Comparison of ENCODE assay signal across 9 cellular contexts in genomic region chr3:42653303-42653559, GRCh38. TPM values are rescaled to one million over a fixed set of nuclear protein-coding genes. Genes with fewer than 3 reads are reported as not detected.
DNase-seq lines count a peak whose midpoint lies in the region; ATAC-seq and TF ChIP-seq lines count a peak whose summit lies in the region.
"Had no signal": no experiment of that assay in that cellular context is flagged by ENCODE, and none has a peak within 500 bp of the region (broad histone marks: within the 10 kb centered on the region; RNA-seq: fewer than 3 reads in every experiment).

No MANE protein-coding gene starts in this region.

- no peak for TF ChIP-seq CTCF in HFFc6 (IDR thresholded peaks at IDR 0.05)

- DNase-seq in HFFc6 (no peak), NCI-H2029 treated with DMSO at 0.1 percent for 48 hours (lab: John Stamatoyannopoulos, UW) (no peak), OCI-M1 (lab: John Stamatoyannopoulos, UW) (no peak), NCI-H82 treated with DMSO at 0.1 percent for 48 hours (lab: John Stamatoyannopoulos, UW; ENCODE audit: unreplicated experiment) (no peak), SW480 (ENCODE audit: low spot score) (no peak)
- no peak for DNase-seq in stimulated activated effector memory CD8-positive, alpha-beta T cell treated with anti-CD3 and anti-CD28 coated beads, Interleukin-12 subunit alpha, Interleukin-12 subunit beta, amount 100 ng/mL, for 72 hours (ENCODE audit: low spot score in 2 of 2)

- no peak for ATAC-seq in stimulated activated effector memory CD8-positive, alpha-beta T cell treated with anti-CD3 and anti-CD28 coated beads, Interleukin-12 subunit alpha, Interleukin-12 subunit beta, amount 100 ng/mL, for 72 hours

- H3K4me1 Mint-ChIP-seq in HFFc6 (ENCODE audit: low read depth), result peaks cover 67% of the 10 kb centered on the region
- H3K4me1 Mint-ChIP-seq in activated naive CD8-positive, alpha-beta T cell (ENCODE audit: low read depth), result peaks cover 5% of the 10 kb centered on the region
- H3K4me1 Mint-ChIP-seq in stimulated activated effector memory CD8-positive, alpha-beta T cell treated with anti-CD3 and anti-CD28 coated beads, Interleukin-12 subunit alpha, Interleukin-12 subunit beta, amount 100 ng/mL, for 72 hours, result peaks cover 36% of the 10 kb centered on the region

- peak overlapping the region; percentile 86 for H3K27ac Mint-ChIP-seq in HFFc6
- peak overlapping the region; percentile 24 for H3K27ac Mint-ChIP-seq in activated naive CD8-positive, alpha-beta T cell
- H3K27ac Mint-ChIP-seq in stimulated activated effector memory CD8-positive, alpha-beta T cell treated with anti-CD3 and anti-CD28 coated beads, Interleukin-12 subunit alpha, Interleukin-12 subunit beta, amount 100 ng/mL, for 72 hours, result peak overlapping the region; percentile 80

- no peaks in the 10 kb centered on the region for H3K9me3 Mint-ChIP-seq in HFFc6
- no peaks in the 10 kb centered on the region for H3K9me3 Mint-ChIP-seq in activated naive CD8-positive, alpha-beta T cell (ENCODE audit: low read depth)
- no peaks in the 10 kb centered on the region for H3K9me3 Mint-ChIP-seq in stimulated activated effector memory CD8-positive, alpha-beta T cell treated with anti-CD3 and anti-CD28 coated beads, Interleukin-12 subunit alpha, Interleukin-12 subunit beta, amount 100 ng/mL, for 72 hours

- no peaks in the 10 kb centered on the region for H3K9me3 ChIP-seq in iPS-18c (ENCODE audit: control insufficient read depth, insufficient read depth, low read length)

- peak overlapping the region; percentile 59 for H3K4me3 ChIP-seq in iPS-18c (ENCODE audit: insufficient read depth, low read depth, low read length)

- H3K36me3 Mint-ChIP-seq in HFFc6 (ENCODE audit: low read depth), result peaks cover 17% of the 10 kb centered on the region; the same call in 1 of the 2 replicates
- H3K36me3 Mint-ChIP-seq in activated naive CD8-positive, alpha-beta T cell, result no peaks in the 10 kb centered on the region
- peaks cover 13% of the 10 kb centered on the region for H3K36me3 Mint-ChIP-seq in stimulated activated effector memory CD8-positive, alpha-beta T cell treated with anti-CD3 and anti-CD28 coated beads, Interleukin-12 subunit alpha, Interleukin-12 subunit beta, amount 100 ng/mL, for 72 hours

- H3K4me3 Mint-ChIP-seq in HFFc6, result peak overlapping the region; percentile 94
- peak overlapping the region; percentile 83 for H3K4me3 Mint-ChIP-seq in activated naive CD8-positive, alpha-beta T cell
- peak overlapping the region; percentile 73 for H3K4me3 Mint-ChIP-seq in stimulated activated effector memory CD8-positive, alpha-beta T cell treated with anti-CD3 and anti-CD28 coated beads, Interleukin-12 subunit alpha, Interleukin-12 subunit beta, amount 100 ng/mL, for 72 hours

- H3K27me3 Mint-ChIP-seq in HFFc6 (ENCODE audit: insufficient read depth), result peaks cover 2% of the 10 kb centered on the region; the same call in 1 of the 2 replicates
- H3K27me3 Mint-ChIP-seq in activated naive CD8-positive, alpha-beta T cell, result no peaks in the 10 kb centered on the region

RNA-seq across cellular contexts. Expression of gene ZBTB47, which starts 0.3 kb away (rescaled TPM):
- total RNA-seq in HFFc6 (2021; fragmentation: NEBNext Ultra II Directional; extraction: Animal tissue kit (Norgen Biotek cat#: 25700)), result 10 to 100 TPM; 26.3 to 35.7 (median 29.3) TPM

RNA-seq across cellular contexts. Expression of gene KLHL40, which starts 32.1 kb away (rescaled TPM):
- total RNA-seq in HFFc6 (2021; fragmentation: NEBNext Ultra II Directional; extraction: Animal tissue kit (Norgen Biotek cat#: 25700)), result not detected
- total RNA-seq: renal cortical epithelial cell had no signal

RNA-seq across cellular contexts. Expression of gene HHATL, which starts 49.4 kb away (rescaled TPM):
- total RNA-seq in HFFc6 (2021; fragmentation: NEBNext Ultra II Directional; extraction: Animal tissue kit (Norgen Biotek cat#: 25700)), result not detected
- total RNA-seq: renal cortical epithelial cell had no signal

RNA-seq across cellular contexts. Expression of gene NKTR, which starts 52.7 kb away (rescaled TPM):
- total RNA-seq in HFFc6 (2021; fragmentation: NEBNext Ultra II Directional; extraction: Animal tissue kit (Norgen Biotek cat#: 25700)), result 10 to 100 TPM; 27.8 to 32.7 (median 30.9) TPM

Comparison
In these comparisons a context has a peak if more than half of its experiments do, and no peak if none do; other contexts are left out.
1. H3K27ac Mint-ChIP-seq: peak in every context shown above with its lines; median percentile 86 in HFFc6; 80 in stimulated activated effector memory CD8-positive, alpha-beta T cell treated with anti-CD3 and anti-CD28 coated beads, Interleukin-12 subunit alpha, Interleukin-12 subunit beta, amount 100 ng/mL, for 72 hours; 24 in activated naive CD8-positive, alpha-beta T cell.